14 cellular contexts compared by ENCODE assay signal in the genomic region with DNA sequence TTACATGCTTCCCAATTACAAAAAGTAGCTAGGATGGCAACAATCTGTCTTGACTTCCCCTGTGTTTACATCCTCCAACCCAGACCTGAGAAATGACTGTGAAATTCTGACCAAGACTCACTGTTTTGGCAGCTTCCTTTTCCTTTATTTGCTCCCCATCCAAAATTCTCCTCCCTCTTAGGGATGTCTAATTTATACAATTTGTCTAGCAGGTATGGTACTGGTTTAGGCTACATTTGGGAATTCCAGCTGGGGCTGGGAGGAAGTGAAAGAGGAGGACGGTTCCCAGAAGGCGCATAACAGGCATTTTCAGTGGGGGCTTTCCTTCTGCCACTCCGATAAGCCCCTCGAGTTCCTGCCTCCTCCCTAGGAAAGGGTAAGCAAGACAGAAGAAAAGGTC.
A peak's percentile ranks its signal among the peaks of the same experiment; 100 is the strongest.
DNase-seq lines count a peak whose midpoint lies in the region; TF ChIP-seq lines count a peak whose summit lies in the region.
"Had no signal": no experiment of that assay in that cellular context is flagged by ENCODE, and none has a peak within 500 bp of the region (broad histone marks: within the 10 kb centered on the region; RNA-seq: fewer than 3 reads in every experiment).

No MANE protein-coding gene starts in this region.

- no TSS peak for BruUV-seq in Caco-2 (replicated peaks; lab: Mats Ljungman, UMichigan)

- no peaks in the 10 kb centered on the region for H3K9me3 ChIP-seq in Caco-2
- H3K9me3 ChIP-seq in HUES6 (ENCODE audit: control insufficient read depth, insufficient read depth, low read depth, low read length) = no peaks in the 10 kb centered on the region

- H3K4me3 Mint-ChIP-seq in Caco-2 (ENCODE audit: unreplicated experiment) = peak overlapping the region; percentile 70
- peak overlapping the region; percentile 62 to 75 (median 73) for H3K4me3 Mint-ChIP-seq in nephron
- H3K4me3 Mint-ChIP-seq: CD4-positive, alpha-beta memory T cell; IgD-negative memory B cell had no signal

- CTCF ChIA-PET in Caco-2 (lab: Charles Lee) = no interaction called here

- intact Hi-C loops in Caco-2 (cut with micrococcal nuclease; ENCODE audit: unreplicated experiment) (loop anchor here (10.0 kb wide), 1 partner anchor 109 kb away; no protein-coding TSS in a partner anchor), posterior cingulate gyrus (cut with DNase I) (loop anchor here (10.0 kb wide), 1 partner anchor 229 kb away; a partner anchor contains a TSS)

- H3K4me3 ChIP-seq in Caco-2 (ENCODE audit: low read depth, low read length) = no peak overlapping the region
- peak overlapping the region; percentile 63; the same call in 1 of the 2 replicates for H3K4me3 ChIP-seq in HUES6 (ENCODE audit: low read depth, low read length)
- peak overlapping the region; percentile 67 for H3K4me3 ChIP-seq in coronary artery
- no peak overlapping the region for H3K4me3 ChIP-seq in brain microvascular endothelial cell (ENCODE audit: low read depth, low read length)

- H3K36me3 ChIP-seq in Caco-2 (ENCODE audit: control insufficient read depth, insufficient read depth, low read length) (no peaks in the 10 kb centered on the region), HUES6 (ENCODE audit: control insufficient read depth, insufficient read depth, low read length) (no peaks in the 10 kb centered on the region), brain microvascular endothelial cell (replicated peaks) (no peaks in the 10 kb centered on the region)

- DNase-seq in Caco-2 (no peak), coronary artery (ENCODE audit: low spot score) (no peak), kidney glomerular epithelial cell (lab: John Stamatoyannopoulos, UW) (no peak), posterior cingulate gyrus (no peak), brain microvascular endothelial cell (no peak)
- DNase-seq in activated CD4-positive, alpha-beta T cell treated with anti-CD3 and anti-CD28 coated beads, Interleukin-2, amount 50 U/mL, for 1 hour = no peak
- DNase-seq: CD4-positive, alpha-beta memory T cell; MV-4-11; NCI-H1436 treated with DMSO at 0.1 percent for 48 hours; NCI-H226; NK-92 treated with Interleukin-12 subunit alpha and Interleukin-12 subunit beta, amount 100 ng/mL, for 24 hours had no signal

- H3K27me3 ChIP-seq in Caco-2 (replicated peaks; ENCODE audit: control insufficient read depth, insufficient read depth, low read length) (no peaks in the 10 kb centered on the region), HUES6 (ENCODE audit: control insufficient read depth, insufficient read depth, low read length) (peaks cover 31% of the 10 kb centered on the region), brain microvascular endothelial cell (replicated peaks) (no peaks in the 10 kb centered on the region)

- TF ChIP-seq CTCF in Caco-2 (IDR thresholded peaks at IDR 0.05; ENCODE audit: insufficient read depth in 1 of 2, low read depth in 1 of 2, low read length in 1 of 2, severe bottlenecking in 1 of 2, unreplicated experiment in 1 of 2) (no peak), coronary artery (IDR thresholded peaks at IDR 0.05) (no peak), nephron (IDR thresholded peaks at IDR 0.05; ENCODE audit: unreplicated experiment in 3 of 3) (no peak), brain microvascular endothelial cell (IDR thresholded peaks at IDR 0.05; ENCODE audit: low read depth, low read length, missing control alignments) (no peak)

- H3K27me3 Mint-ChIP-seq in Caco-2 (ENCODE audit: insufficient read depth, unreplicated experiment) = peaks cover 3% of the 10 kb centered on the region
- peaks cover 9% of the 10 kb centered on the region for H3K27me3 Mint-ChIP-seq in nephron (ENCODE audit: low read depth)
- H3K27me3 Mint-ChIP-seq: CD4-positive, alpha-beta memory T cell; IgD-negative memory B cell had no signal

- H3K4me1 Mint-ChIP-seq in Caco-2 (ENCODE audit: low read depth, unreplicated experiment) (peaks cover 22% of the 10 kb centered on the region), nephron (peaks cover 5% of the 10 kb centered on the region)
- H3K4me1 Mint-ChIP-seq: CD4-positive, alpha-beta memory T cell had no signal

- no peak overlapping the region for H3K9ac ChIP-seq in HUES6 (ENCODE audit: low read length)

- H3K9me3 Mint-ChIP-seq in Caco-2 (ENCODE audit: unreplicated experiment) (peaks cover 9% of the 10 kb centered on the region), nephron (no peaks in the 10 kb centered on the region)

- no peaks in the 10 kb centered on the region for H3K36me3 Mint-ChIP-seq in Caco-2 (ENCODE audit: insufficient read depth, unreplicated experiment)
- H3K36me3 Mint-ChIP-seq in nephron (ENCODE audit: low read depth) = no peaks in the 10 kb centered on the region
- H3K36me3 Mint-ChIP-seq: CD4-positive, alpha-beta memory T cell; IgD-negative memory B cell had no signal

- H3K27ac ChIP-seq in HUES6 (ENCODE audit: low read depth, low read length) = no peak overlapping the region
- no peak overlapping the region for H3K27ac ChIP-seq in coronary artery
- H3K27ac ChIP-seq in brain microvascular endothelial cell = no peak overlapping the region

- peaks cover 19% of the 10 kb centered on the region for H3K4me1 ChIP-seq in Caco-2
- peaks cover 11% of the 10 kb centered on the region for H3K4me1 ChIP-seq in HUES6 (ENCODE audit: control insufficient read depth, insufficient read depth, low read length)

- in situ Hi-C loops in brain microvascular endothelial cell (cut with HindIII; ENCODE audit: low pct_ligation_motif_present, low sequenced_read_pairs) = no loop called here

- H3K27ac Mint-ChIP-seq in Caco-2 (ENCODE audit: unreplicated experiment) (no peak overlapping the region), nephron (no peak overlapping the region)
- H3K27ac Mint-ChIP-seq: CD4-positive, alpha-beta memory T cell; IgD-negative memory B cell had no signal

- POLR2A ChIA-PET in Caco-2 (lab: Charles Lee) = no interaction called here

Comparison
In these comparisons a context has a peak if more than half of its experiments do, and no peak if none do; other contexts are left out.
1. H3K4me3 ChIP-seq: peak in HUES6 (single experiment) and coronary artery (single experiment); none in Caco-2 (single experiment) and brain microvascular endothelial cell (single experiment).